In the genomic region with DNA sequence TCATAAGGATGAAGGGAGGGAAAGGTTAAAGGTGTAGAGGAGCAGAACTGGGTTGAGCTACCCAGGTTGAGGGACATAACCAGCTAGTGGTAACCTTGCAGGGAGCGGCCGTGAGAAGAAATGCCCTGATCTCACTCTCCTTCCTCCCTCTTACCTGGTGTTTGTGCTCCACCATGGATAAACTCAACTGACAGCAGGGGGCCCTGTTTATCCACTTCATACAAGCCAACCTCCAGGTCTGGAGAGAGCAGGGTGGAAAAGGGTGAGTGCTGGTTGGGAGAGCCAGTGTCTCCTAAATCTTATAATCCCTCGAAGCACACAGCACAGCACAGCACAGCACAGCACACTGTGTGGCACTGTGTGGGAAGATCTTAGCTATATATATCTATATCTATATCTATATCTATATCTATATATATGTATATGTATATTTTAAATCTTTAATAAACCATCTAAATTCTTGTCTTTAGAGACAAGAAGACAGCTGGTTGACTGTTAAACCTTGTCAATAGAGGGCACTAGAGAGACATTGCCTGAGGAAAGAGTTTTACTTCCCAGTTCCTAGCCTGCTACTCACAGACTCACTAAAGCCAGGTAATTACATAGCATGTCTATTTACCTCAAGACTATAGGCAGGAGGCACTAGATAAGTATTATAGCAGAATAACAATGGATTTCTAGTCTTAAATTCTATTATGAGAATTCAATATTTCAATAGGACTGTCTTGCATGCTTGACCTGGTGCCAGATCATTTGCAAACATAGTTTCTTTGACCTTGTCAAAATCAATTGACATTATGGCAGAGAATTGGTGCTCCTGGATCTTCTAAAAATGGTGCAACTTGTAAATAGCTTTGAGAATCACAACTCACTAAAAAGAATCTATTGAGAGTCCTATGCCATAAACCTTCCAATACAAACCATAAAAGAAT, we compare ENCODE assay signal across 8 cellular contexts. TPM values are rescaled to one million over a fixed set of nuclear protein-coding genes. Genes with fewer than 3 reads are reported as not detected.
DNase-seq lines count a peak whose midpoint lies in the region; ATAC-seq, FAIRE-seq and TF ChIP-seq lines count a peak whose summit lies in the region.

No MANE protein-coding gene starts in this region.

- no peaks in the 10 kb centered on the region for H3K4me1 ChIP-seq in foreskin keratinocyte

- DNase-seq in RPMI8226: peak; percentile 26
- DNase-seq in foreskin keratinocyte: peak; percentile 24 to 67
- DNase-seq in G401 (ENCODE audit: low spot score): no peak
- no peak for DNase-seq in NK-92 (lab: John Stamatoyannopoulos, UW; ENCODE audit: unreplicated experiment)
- DNase-seq in cardiac septum (ENCODE audit: low spot score): no peak

- in situ Hi-C loops in G401 (cut with HindIII; ENCODE audit: low sequenced_read_pairs): no loop called here

- no peak overlapping the region for H3K27ac ChIP-seq in foreskin keratinocyte

- no peaks in the 10 kb centered on the region for H3K27me3 ChIP-seq in foreskin keratinocyte

- TF ChIP-seq CTCF in GM12874 (IDR thresholded peaks at IDR 0.05; ENCODE audit: insufficient read depth, low read depth, low read length): peak; percentile 49; the same call in 1 of the 2 replicates
- TF ChIP-seq CTCF in foreskin keratinocyte (conservative IDR thresholded peaks at IDR 0.05): peak; percentile 87

- intact Hi-C loops in cardiac septum (cut with DNase I): no loop called here

- peak; percentile 83 for ATAC-seq in foreskin keratinocyte
- no peak for ATAC-seq in HG03159 (IDR thresholded peaks at IDR 0.05; ENCODE audit: unreplicated experiment)

- FAIRE-seq in A204.1 (lab: Jason Lieb, UNC): peak; percentile 51

RNA-seq across cellular contexts. Expression of a gene that starts 21.7 kb away (rescaled TPM):
- total RNA-seq in foreskin keratinocyte (1.7 TPM in 2 replicates), cardiac septum (2.2 TPM)
- polyA plus RNA-seq in foreskin keratinocyte: 0.26 and 0.30 TPM in 2 replicates
- not detected in 2 replicates for total RNA-seq in G401 (2014; rRNA removed; shearing (Covaris generic))

Comparison
In these comparisons a context has a peak if more than half of its experiments do, and no peak if none do; other contexts are left out.
1. DNase-seq: peak in RPMI8226 (single experiment) and foreskin keratinocyte (2 of 2); none in G401 (single experiment), NK-92 (single experiment) and cardiac septum (single experiment).